ENCODE assay signal across 9 cellular contexts in the genomic region with DNA sequence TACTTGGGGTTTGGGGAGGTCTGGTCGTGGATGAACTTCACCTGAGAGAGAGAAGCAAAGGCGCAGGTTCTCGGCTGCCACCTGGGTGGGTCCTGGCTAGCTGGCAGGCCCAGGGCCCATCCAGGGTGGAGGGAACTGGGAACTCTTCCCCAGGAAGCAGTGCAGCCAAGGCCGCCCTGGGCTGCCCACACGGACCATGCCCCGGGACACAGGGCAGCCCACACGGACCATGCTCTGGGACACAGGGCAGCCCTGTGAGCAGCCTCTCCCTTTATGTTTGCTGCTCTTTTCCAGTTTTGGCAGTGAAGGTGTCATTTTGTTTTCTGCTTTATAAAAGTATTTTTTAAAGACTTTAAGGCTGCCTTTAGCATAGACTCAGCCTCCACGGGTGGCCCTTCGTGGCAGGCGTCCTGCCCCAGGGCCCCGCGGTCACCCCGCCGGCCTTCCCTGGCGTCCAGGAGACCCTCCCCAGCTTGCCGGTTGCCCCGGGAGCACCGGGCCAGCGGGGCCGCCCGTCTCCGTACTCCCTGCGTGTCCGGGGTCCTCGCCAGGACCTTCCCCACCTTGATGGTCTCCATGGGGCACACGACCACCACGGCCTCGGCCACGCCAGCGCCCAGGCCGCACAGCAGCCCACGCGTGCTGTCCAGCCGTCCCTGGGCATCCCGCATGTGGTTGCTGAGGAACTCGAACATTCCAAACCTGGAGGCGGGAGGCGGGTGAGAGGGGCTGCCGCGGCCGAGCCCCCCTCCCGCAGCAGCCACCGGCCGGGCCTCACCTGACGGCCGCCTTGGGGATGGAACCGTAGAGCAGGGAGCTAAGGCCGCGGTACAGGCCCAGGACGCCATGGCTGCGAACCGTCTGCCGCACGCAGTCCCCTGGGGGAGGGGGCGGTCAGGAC. TPM values are rescaled to one million over a fixed set of nuclear protein-coding genes. Genes with fewer than 3 reads are reported as not detected.
DNase-seq lines count a peak whose midpoint lies in the region; ATAC-seq and TF ChIP-seq lines count a peak whose summit lies in the region.
"Had no signal": no experiment of that assay in that cellular context is flagged by ENCODE, and none has a peak within 500 bp of the region (broad histone marks: within the 10 kb centered on the region; RNA-seq: fewer than 3 reads in every experiment).

No MANE protein-coding gene starts in this region.

- peak overlapping the region; percentile 78 for H3K4me3 ChIP-seq in GM06990 (replicated peaks; ENCODE audit: low read depth, low read length)
- peak overlapping the region; percentile 54 to 96 (median 92) for H3K4me3 ChIP-seq in esophagus squamous epithelium
- H3K4me3 ChIP-seq in prostate gland = peak overlapping the region; percentile 92 to 93

- DNase-seq in GM06990 (ENCODE audit: extremely low read depth, insufficient read length) (no peak), RKO (ENCODE audit: low spot score) (peak; percentile 38), esophagus squamous epithelium (lab: John Stamatoyannopoulos, UW) (no peak), prostate gland (ENCODE audit: low spot score) (no peak), DMS114 treated with DMSO at 0.1 percent for 48 hours (lab: John Stamatoyannopoulos, UW; ENCODE audit: unreplicated experiment) (no peak), HCEC 1CT (no peak), medulla oblongata (ENCODE audit: extremely low spot score) (no peak)

- H3K27ac ChIP-seq in esophagus squamous epithelium = peak overlapping the region; percentile 74 to 99 (median 96)
- peak overlapping the region; percentile 90 to 97 for H3K27ac ChIP-seq in prostate gland

- TF ChIP-seq POLR2A in esophagus squamous epithelium (IDR thresholded peaks at IDR 0.05) = no peak
- TF ChIP-seq POLR2A in prostate gland (IDR thresholded peaks at IDR 0.05) = no peak

- WGBS in esophagus squamous epithelium, 2 donors = 31% methylated on average over 17 of the region's 55 CpGs; no CpG with 5 or more reads in 1 of the 2 donors
- 29% methylated on average over 36 of the region's 55 CpGs for WGBS in prostate gland

- H3K36me3 ChIP-seq in GM06990 (ENCODE audit: control insufficient read depth, insufficient read depth, low read length) (peaks cover 3% of the 10 kb centered on the region), esophagus squamous epithelium (peaks cover 0 to 21% (median 0%) of the 10 kb centered on the region in 3 donors), prostate gland (no peaks in the 10 kb centered on the region)

- H3K9me3 ChIP-seq in esophagus squamous epithelium = no peaks in the 10 kb centered on the region
- no peaks in the 10 kb centered on the region for H3K9me3 ChIP-seq in prostate gland

- H3K27me3 ChIP-seq in GM06990 (replicated peaks; ENCODE audit: control insufficient read depth, insufficient read depth, low read length) (no peaks in the 10 kb centered on the region), esophagus squamous epithelium (no peaks in the 10 kb centered on the region), prostate gland (replicated peaks; ENCODE audit: insufficient read depth) (no peaks in the 10 kb centered on the region)

- intact Hi-C loops in esophagus squamous epithelium (cut with DNase I) = no loop called here
- intact Hi-C loops in prostate gland (cut with DNase I) = loop anchor here (5.0 kb wide), 1 partner anchor 115 kb away; a partner anchor contains a TSS

- ATAC-seq in HG03025 (IDR thresholded peaks at IDR 0.05; ENCODE audit: low FRiP score, unreplicated experiment) = no peak

- H3K4me1 ChIP-seq in esophagus squamous epithelium (peaks cover 47 to 61% (median 54%) of the 10 kb centered on the region in 3 donors), prostate gland (replicated peaks) (peaks cover 15% of the 10 kb centered on the region)

- TF ChIP-seq CTCF in GM06990 (IDR thresholded peaks at IDR 0.05; ENCODE audit: insufficient read depth, low read length, poor library complexity, severe bottlenecking) (no peak), esophagus squamous epithelium (IDR thresholded peaks at IDR 0.05) (no peak), prostate gland (IDR thresholded peaks at IDR 0.05) (no peak)

RNA-seq across cellular contexts. Expression of a gene that starts 1.1 kb away (rescaled TPM):
- total RNA-seq in esophagus squamous epithelium (10 to 100 TPM; 49.2 to 68.0 (median 57.3) TPM), prostate gland (100 to 1,000 TPM in 1 of 2 donors, 10 to 100 TPM in 1; 79.1 to 113 TPM)

RNA-seq across cellular contexts. Expression of a gene that starts 27.3 kb away (rescaled TPM):
- not detected for total RNA-seq in esophagus squamous epithelium
- total RNA-seq in prostate gland = 10 to 100 TPM in 1 of 2 donors, not detected in 1; 11.9 TPM
- total RNA-seq: glomerular endothelial cell had no signal

RNA-seq across cellular contexts. Expression of a gene that starts 33.0 kb away (rescaled TPM):
- total RNA-seq in esophagus squamous epithelium (10 to 100 TPM in 2 of 4 donors, 1 to 10 TPM in 2; 7.8 to 12.4 (median 10.4) TPM), prostate gland (10 to 100 TPM; 19.4 to 21.2 TPM)

RNA-seq across cellular contexts. Expression of a gene that starts 46.3 kb away (rescaled TPM):
- under 1 TPM in 1 of 4 donors, not detected in 3; 0.18 TPM for total RNA-seq in esophagus squamous epithelium
- total RNA-seq in prostate gland = 1 to 10 TPM in 1 of 2 donors, not detected in 1; 8.0 TPM
- total RNA-seq: glomerular endothelial cell had no signal

RNA-seq across cellular contexts. Expression of a gene that starts 55.2 kb away (rescaled TPM):
- 10 to 100 TPM; 42.5 to 75.2 (median 50.8) TPM for total RNA-seq in esophagus squamous epithelium
- total RNA-seq in prostate gland = 100 to 1,000 TPM in 1 of 2 donors, 10 to 100 TPM in 1; 94.3 to 107 TPM
